Comparison of ENCODE assay signal across 8 cellular contexts in genomic region chr2:144522741-144523605, GRCh38. TPM values are rescaled to one million over a fixed set of nuclear protein-coding genes. Genes with fewer than 3 reads are reported as not detected.
DNase-seq lines count a peak whose midpoint lies in the region; ATAC-seq and TF ChIP-seq lines count a peak whose summit lies in the region.

No MANE protein-coding gene starts in this region.

- H3K4me3 ChIP-seq in HUES48 (ENCODE audit: low read depth, low read length) = peak overlapping the region; percentile 56
- H3K4me3 ChIP-seq in WERI-Rb-1 (ENCODE audit: low read depth, low read length) = peak overlapping the region; percentile 82
- H3K4me3 ChIP-seq in heart left ventricle = peak overlapping the region; percentile 1 to 90 (median 64)
- H3K4me3 ChIP-seq in retinal pigment epithelial cell (ENCODE audit: low read length) = peak overlapping the region; percentile 67

- H3K9me3 ChIP-seq in HUES48 (ENCODE audit: control insufficient read depth, insufficient read depth, low read length) = no peaks in the 10 kb centered on the region
- H3K9me3 ChIP-seq in WERI-Rb-1 (ENCODE audit: severe bottlenecking) = no peaks in the 10 kb centered on the region
- H3K9me3 ChIP-seq in heart left ventricle = no peaks in the 10 kb centered on the region

- DNase-seq in WERI-Rb-1 = peak; percentile 62
- DNase-seq in heart left ventricle = peak in 4 of 5 donors; percentile 45 to 73 (median 58)
- DNase-seq in retinal pigment epithelial cell (ENCODE audit: low read depth) = no peak
- no peak for DNase-seq in central memory CD4-positive, alpha-beta T cell
- no peak for DNase-seq in GM19238 (ENCODE audit: insufficient read length, low spot score)

- TF ChIP-seq CTCF in WERI-Rb-1 (IDR thresholded peaks at IDR 0.05; ENCODE audit: low read depth, low read length) = no peak
- TF ChIP-seq CTCF in heart left ventricle (IDR thresholded peaks at IDR 0.05) = no peak
- no peak for TF ChIP-seq CTCF in retinal pigment epithelial cell (conservative IDR thresholded peaks at IDR 0.05; ENCODE audit: low read depth, low read length)

- H3K27me3 ChIP-seq in HUES48 (ENCODE audit: control insufficient read depth, insufficient read depth, low read length) (peaks cover 51% of the 10 kb centered on the region), WERI-Rb-1 (ENCODE audit: insufficient read depth, low read depth, severe bottlenecking) (no peaks in the 10 kb centered on the region), heart left ventricle (peaks cover 0 to 6% (median 0%) of the 10 kb centered on the region in 9 donors)

- H3K4me1 ChIP-seq in HUES48 (ENCODE audit: control insufficient read depth, insufficient read depth, low read length) = peaks cover 52% of the 10 kb centered on the region
- H3K4me1 ChIP-seq in heart left ventricle = peaks cover 0 to 34% (median 8%) of the 10 kb centered on the region in 12 donors

- no peak for TF ChIP-seq POLR2A in heart left ventricle (IDR thresholded peaks at IDR 0.05)

- intact Hi-C loops in heart left ventricle (cut with DNase I) = loop anchor here in 8 of 10 donors (5.0 to 10.0 kb wide), 12 partner anchors 142 to 1232 kb away; a partner anchor contains a TSS

- H3K9ac ChIP-seq in HUES48 (ENCODE audit: low read depth, low read length) = no peak overlapping the region

- H3K27ac ChIP-seq in HUES48 (ENCODE audit: low read depth, low read length) (peak overlapping the region; percentile 83), WERI-Rb-1 (peak overlapping the region; percentile 30; the same call in 1 of the 2 replicates), heart left ventricle (peak overlapping the region; percentile 62 to 99 (median 90))

- ATAC-seq in heart left ventricle (no peak), GM21390 (IDR thresholded peaks at IDR 0.05; ENCODE audit: unreplicated experiment) (no peak), GM21367 (IDR thresholded peaks at IDR 0.05; ENCODE audit: unreplicated experiment) (no peak)

- WGBS in heart left ventricle, 4 donors = 21 to 30% (median 24%) methylated on average over 27 of the region's 27 CpGs

- H3K36me3 ChIP-seq in HUES48 (ENCODE audit: control insufficient read depth, insufficient read depth, low read length) (no peaks in the 10 kb centered on the region), WERI-Rb-1 (no peaks in the 10 kb centered on the region), heart left ventricle (no peaks in the 10 kb centered on the region)

RNA-seq across cellular contexts. Expression of gene ZEB2, which starts 3.1 kb away (rescaled TPM):
- total RNA-seq in heart left ventricle = 100 to 1,000 TPM in 2 of 9 donors, 10 to 100 TPM in 7; 68.5 to 168 (median 86.3) TPM
- polyA plus RNA-seq in heart left ventricle = 10 to 100 TPM; 23.1 to 34.9 TPM

Comparison
In these comparisons a context has a peak if more than half of its experiments do, and no peak if none do; other contexts are left out.
1. H3K27ac ChIP-seq: peak in every context shown above with its lines; median percentile 90 in heart left ventricle; 83 in HUES48; 30 in WERI-Rb-1.
2. DNase-seq: peak in WERI-Rb-1 (single experiment) and heart left ventricle (4 of 5); none in retinal pigment epithelial cell (single experiment), central memory CD4-positive, alpha-beta T cell (single experiment) and GM19238 (single experiment).
3. Peak in every context shown above with its lines, with median percentiles within 50 percentile points of each other: H3K4me3 ChIP-seq.